Comparison of ENCODE assay signal across 8 cellular contexts in genomic region chr17:17959520-17960361, GRCh38. TPM values are rescaled to one million over a fixed set of nuclear protein-coding genes. Genes with fewer than 3 reads are reported as not detected.
DNase-seq lines count a peak whose midpoint lies in the region; ATAC-seq and TF ChIP-seq lines count a peak whose summit lies in the region.

No MANE protein-coding gene starts in this region.

- peak overlapping the region; percentile 24; the same call in 1 of the 2 replicates for H2AFZ ChIP-seq in GM23338

- TF ChIP-seq CTCF in GM23338 (conservative IDR thresholded peaks at IDR 0.05; ENCODE audit: low read depth in 2 of 2) (no peak), glutamatergic neuron (IDR thresholded peaks at IDR 0.05; ENCODE audit: partially characterized antibody, unreplicated experiment) (no peak)

- H3K9me2 ChIP-seq in GM23338 (ENCODE audit: insufficient read depth), result no peaks in the 10 kb centered on the region

- H3K4me1 ChIP-seq in GM23338 (ENCODE audit: insufficient read depth), result peaks cover 20% of the 10 kb centered on the region

- POLR2A ChIA-PET in activated CD4-positive, alpha-beta memory T cell treated with anti-CD3 and anti-CD28 coated beads for 36 hours (lab: Charles Lee), result interaction anchor here (0.6 to 3.3 kb wide), 9 partner anchors 9 to 263 kb away, joined by 3 to 30 read pairs (median 6); partner anchors contain the start of genes DRC3, SREBF1 and TOM1L2

- H3K4me1 Mint-ChIP-seq in GM23338 (peaks cover 18% of the 10 kb centered on the region), glutamatergic neuron (ENCODE audit: low read depth, unreplicated experiment) (peaks cover 11% of the 10 kb centered on the region)
- peaks cover 53% of the 10 kb centered on the region for H3K4me1 Mint-ChIP-seq in activated CD4-positive, alpha-beta memory T cell treated with anti-CD3 and anti-CD28 coated beads for 36 hours (ENCODE audit: low read depth)

- no peaks in the 10 kb centered on the region for H3K79me2 ChIP-seq in GM23338 (replicated peaks; ENCODE audit: insufficient read depth)

- CTCF ChIA-PET in activated CD4-positive, alpha-beta memory T cell treated with anti-CD3 and anti-CD28 coated beads for 36 hours (lab: Charles Lee), result interaction anchor here (0.7 to 2.7 kb wide), 4 partner anchors 11 to 771 kb away, joined by 3 to 8 read pairs (median 4); partner anchors contain the start of genes DRC3 and TOM1L2

- H4K20me1 ChIP-seq in GM23338 (replicated peaks; ENCODE audit: insufficient read depth), result no peaks in the 10 kb centered on the region

- intact Hi-C loops in activated CD4-positive, alpha-beta memory T cell treated with anti-CD3 and anti-CD28 coated beads for 36 hours (cut with micrococcal nuclease), result loop anchor here (10.0 kb wide), 1 partner anchor 225 kb away; the partner anchor contains the start of gene ALKBH5
- intact Hi-C loops in posterior cingulate gyrus (cut with DNase I), result no loop called here

- 0 out of 2 replicates have a peak overlapping the region, but pooled peaks have one; percentile 17 for H3K27ac ChIP-seq in GM23338 (ENCODE audit: low read depth)

- no peak for ATAC-seq in GM23338
- no peak for ATAC-seq in GM21515 (IDR thresholded peaks at IDR 0.05; ENCODE audit: unreplicated experiment)

- no peaks in the 10 kb centered on the region for H3K36me3 ChIP-seq in GM23338 (ENCODE audit: insufficient read depth)

- no peak overlapping the region for H3K4me3 Mint-ChIP-seq in GM23338
- peak overlapping the region; percentile 78 for H3K4me3 Mint-ChIP-seq in activated CD4-positive, alpha-beta memory T cell treated with anti-CD3 and anti-CD28 coated beads for 36 hours
- H3K4me3 Mint-ChIP-seq in glutamatergic neuron (ENCODE audit: unreplicated experiment), result peak overlapping the region; percentile 4

- no peaks in the 10 kb centered on the region for H3F3A ChIP-seq in GM23338 (replicated peaks; ENCODE audit: low read depth)

- H3K27me3 Mint-ChIP-seq in GM23338 (ENCODE audit: insufficient read depth, low read depth, poor library complexity), result peaks cover 4% of the 10 kb centered on the region
- no peaks in the 10 kb centered on the region for H3K27me3 Mint-ChIP-seq in activated CD4-positive, alpha-beta memory T cell treated with anti-CD3 and anti-CD28 coated beads for 36 hours
- H3K27me3 Mint-ChIP-seq in glutamatergic neuron (ENCODE audit: unreplicated experiment), result peaks cover 4% of the 10 kb centered on the region

- H3K27me3 ChIP-seq in GM23338 (ENCODE audit: insufficient read depth), result no peaks in the 10 kb centered on the region

- H3K27ac Mint-ChIP-seq in GM23338, result no peak overlapping the region
- peak overlapping the region; percentile 99 for H3K27ac Mint-ChIP-seq in activated CD4-positive, alpha-beta memory T cell treated with anti-CD3 and anti-CD28 coated beads for 36 hours
- no peak overlapping the region for H3K27ac Mint-ChIP-seq in glutamatergic neuron (ENCODE audit: unreplicated experiment)

- DNase-seq in EH (ENCODE audit: low read depth) (peak; percentile 65), GM23338 (ENCODE audit: low spot score) (no peak), glutamatergic neuron (no peak), posterior cingulate gyrus (no peak)
- peak; percentile 63 for DNase-seq in activated CD4-positive, alpha-beta memory T cell treated with anti-CD3 and anti-CD28 coated beads for 36 hours
- DNase-seq in stimulated activated CD4-positive, alpha-beta T cell treated with anti-CD3 and anti-CD28 coated beads, Interleukin-2, amount 100 ng/mL, for 48 hours, result peak; percentile 40 to 41
- DNase-seq in stimulated activated naive CD4-positive, alpha-beta T cell treated with Interleukin-2 at 50 U/mL for 16 hours (lab: John Stamatoyannopoulos, UW), result no peak

- no peak overlapping the region for H3K4me3 ChIP-seq in GM23338

- H3K36me3 Mint-ChIP-seq in GM23338 (ENCODE audit: low read depth), result no peaks in the 10 kb centered on the region; the same call in 2 of the 3 replicates
- H3K36me3 Mint-ChIP-seq in activated CD4-positive, alpha-beta memory T cell treated with anti-CD3 and anti-CD28 coated beads for 36 hours, result peaks cover 8% of the 10 kb centered on the region
- H3K36me3 Mint-ChIP-seq in glutamatergic neuron (ENCODE audit: unreplicated experiment), result peaks cover 6% of the 10 kb centered on the region

- no peak overlapping the region for H3K4me2 ChIP-seq in GM23338

- H3K9me3 Mint-ChIP-seq in GM23338 (no peaks in the 10 kb centered on the region), glutamatergic neuron (ENCODE audit: unreplicated experiment) (no peaks in the 10 kb centered on the region)
- H3K9me3 Mint-ChIP-seq in activated CD4-positive, alpha-beta memory T cell treated with anti-CD3 and anti-CD28 coated beads for 36 hours, result no peaks in the 10 kb centered on the region

TF ChIP-seq in GM23338, 12 proteins besides CTCF, POLR2A, EP300 and RAD21 (continues in another document):
- no peak for TF ChIP-seq NANOG (IDR thresholded peaks at IDR 0.05; ENCODE audit: borderline replicate concordance)
- no peak for TF ChIP-seq EZH2 (IDR thresholded peaks at IDR 0.05; ENCODE audit: low read depth, unreplicated experiment)
- no peak for TF ChIP-seq ZNF331 (CRISPR knock-in tag; IDR thresholded peaks at IDR 0.05; ENCODE audit: low read depth)
- no peak for TF ChIP-seq JUNB (IDR thresholded peaks at IDR 0.05; ENCODE audit: unreplicated experiment)
- no peak for TF ChIP-seq CREB1 (CRISPR knock-in tag; IDR thresholded peaks at IDR 0.05; ENCODE audit: low read depth)
- TF ChIP-seq ZNF462 (CRISPR knock-in tag; IDR thresholded peaks at IDR 0.05), result no peak

RNA-seq across cellular contexts. Expression of gene TOM1L2, which starts 12.5 kb away (rescaled TPM):
- 3.0 and 3.3 TPM in 2 replicates for total RNA-seq in GM23338 (2014; rRNA removed; shearing (Covaris generic))
- polyA plus RNA-seq in GM23338 (2016; fragmentation: Nextera tagmentation; extraction: Ambion mirVana), result 1.7 and 3.3 TPM in 2 replicates
- 10 to 100 TPM; 11.1 to 12.7 TPM for total RNA-seq in activated CD4-positive, alpha-beta memory T cell treated with anti-CD3 and anti-CD28 coated beads for 36 hours
- 62.8 TPM for total RNA-seq in glutamatergic neuron (ENCODE audit: unreplicated experiment)

RNA-seq across cellular contexts. Expression of gene DRC3, which starts 12.9 kb away (rescaled TPM):
- not detected in 2 replicates for total RNA-seq in GM23338 (2014; rRNA removed; shearing (Covaris generic))
- 0.42 and 1.1 TPM in 2 replicates for polyA plus RNA-seq in GM23338 (2016; fragmentation: Nextera tagmentation; extraction: Ambion mirVana)
- under 1 TPM; 0.34 to 0.52 TPM for total RNA-seq in activated CD4-positive, alpha-beta memory T cell treated with anti-CD3 and anti-CD28 coated beads for 36 hours
- total RNA-seq in glutamatergic neuron (ENCODE audit: unreplicated experiment), result 0.29 TPM

Comparison
In these comparisons a context has a peak if more than half of its experiments do, and no peak if none do; other contexts are left out.
1. DNase-seq: peak in EH (single experiment), activated CD4-positive, alpha-beta memory T cell treated with anti-CD3 and anti-CD28 coated beads for 36 hours (single experiment) and stimulated activated CD4-positive, alpha-beta T cell treated with anti-CD3 and anti-CD28 coated beads, Interleukin-2, amount 100 ng/mL, for 48 hours (2 of 2); none in GM23338 (single experiment), glutamatergic neuron (single experiment), posterior cingulate gyrus (0 of 10) and stimulated activated naive CD4-positive, alpha-beta T cell treated with Interleukin-2 at 50 U/mL for 16 hours (single experiment).